21 cellular contexts compared by ENCODE assay signal in the genomic region with DNA sequence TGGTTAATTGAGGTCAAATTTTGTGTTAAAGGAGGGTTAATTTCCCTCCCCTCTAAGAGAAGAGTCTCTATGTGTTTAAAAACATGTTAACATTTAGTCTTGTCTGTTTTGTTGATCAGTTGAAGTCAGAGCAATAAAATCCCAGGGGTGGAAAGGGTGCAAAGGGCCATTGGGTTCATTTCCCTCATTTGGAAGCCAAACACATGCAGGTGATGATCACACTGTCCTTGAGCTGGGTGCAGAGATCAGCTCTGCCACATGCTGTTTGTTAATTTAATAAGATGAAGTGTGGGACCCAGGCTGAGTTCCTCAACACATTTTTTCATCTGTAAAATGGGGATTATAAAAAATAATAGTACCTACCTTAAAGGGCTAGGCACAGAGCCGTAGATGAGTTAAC.
DNase-seq lines count a peak whose midpoint lies in the region; ATAC-seq, FAIRE-seq and TF ChIP-seq lines count a peak whose summit lies in the region.
"Had no signal": no experiment of that assay in that cellular context is flagged by ENCODE, and none has a peak within 500 bp of the region (broad histone marks: within the 10 kb centered on the region; RNA-seq: fewer than 3 reads in every experiment).

No MANE protein-coding gene starts in this region.

- H2AFZ ChIP-seq in K562 (ENCODE audit: low read depth, low read length), result peak overlapping the region; percentile 65

- H3K4me1 ChIP-seq in HUES64 (ENCODE audit: insufficient read depth, low read length), result peaks cover 20% of the 10 kb centered on the region
- no peaks in the 10 kb centered on the region; a peak in 1 of 5 replicates for H3K4me1 ChIP-seq in K562 (replicated peaks in 1 of 2; ENCODE audit: control insufficient read depth in 2 of 2, insufficient read depth in 2 of 2, low read length in 2 of 2)
- peaks cover 0 to 35% (median 21%) of the 10 kb centered on the region in 4 donors for H3K4me1 ChIP-seq in liver (ENCODE audit: control insufficient read depth in 4 of 4, insufficient read depth in 4 of 4, low read length in 3 of 4)
- H3K4me1 ChIP-seq: right atrium auricular region had no signal

- BruUV-seq in K562 (replicated peaks; lab: Mats Ljungman, UMichigan), result no TSS peak

- H3K9me3 ChIP-seq in HUES64 (ENCODE audit: insufficient read depth, low read depth, low read length) (no peaks in the 10 kb centered on the region), K562 (replicated peaks; ENCODE audit: control insufficient read depth, insufficient read depth, low read depth, low read length) (no peaks in the 10 kb centered on the region), liver (ENCODE audit: control insufficient read depth in 4 of 4, low read length in 3 of 4) (no peaks in the 10 kb centered on the region)
- H3K9me3 ChIP-seq: HAP-1, right atrium auricular region had no signal

- FAIRE-seq in K562 (lab: Jason Lieb, UNC), result no peak
- FAIRE-seq: D721Med had no signal

- no peaks in the 10 kb centered on the region for H4K20me1 ChIP-seq in K562 (replicated peaks; ENCODE audit: control insufficient read depth, insufficient read depth, low read length)

- POLR2A ChIA-PET in K562 (lab: Yijun Ruan, JAX), result interaction anchor here (0.8 to 1.7 kb wide), 2 partner anchors 17 to 29 kb away, joined by 4 to 5 read pairs; no protein-coding TSS in a partner anchor

- H3K27ac ChIP-seq in HUES64 (ENCODE audit: low read depth, low read length) (peak overlapping the region; percentile 82), K562 (ENCODE audit: extremely low read depth, low read depth, low read length) (no peak overlapping the region), liver (ENCODE audit: low read depth in 1 of 2, low read length in 2 of 2) (peak overlapping the region; percentile 75 to 92)
- H3K27ac ChIP-seq: right atrium auricular region had no signal

- ATAC-seq in K562, result no peak
- no peak for ATAC-seq in HG02759 (IDR thresholded peaks at IDR 0.05; ENCODE audit: unreplicated experiment)
- ATAC-seq: PC-3 had no signal

- no peak for TF ChIP-seq POLR2A in K562 (conservative IDR thresholded peaks at IDR 0.05)

- TF ChIP-seq CTCF in K562 (IDR thresholded peaks at IDR 0.05 in 2 of 3, conservative IDR thresholded peaks at IDR 0.05 in 1 of 3; ENCODE audit: insufficient read depth in 2 of 3, low read depth in 1 of 3, low read length in 3 of 3) (no peak), liver (IDR thresholded peaks at IDR 0.05; ENCODE audit: low read depth, low read length, missing input control) (no peak), progenitor cell of endocrine pancreas (IDR thresholded peaks at IDR 0.05; ENCODE audit: unreplicated experiment) (no peak), HFFc6 (IDR thresholded peaks at IDR 0.05) (no peak)

- no peaks in the 10 kb centered on the region for H3K79me2 ChIP-seq in K562 (ENCODE audit: control insufficient read depth, insufficient read depth, low read length)

- peak overlapping the region; percentile 91 for H3K27ac Mint-ChIP-seq in progenitor cell of endocrine pancreas
- H3K27ac Mint-ChIP-seq in HFFc6, result no peak overlapping the region
- H3K27ac Mint-ChIP-seq: T-helper 1 cell treated with Interleukin-12 subunit alpha and Interleukin-12 subunit beta and Interleukin-4 antibody, amounts not matched to agents 30 μg/mL and 1 μg/mL, for 36 hours had no signal

- H3K4me3 ChIP-seq in HUES64 (ENCODE audit: low read length) (no peak overlapping the region), K562 (no peak overlapping the region), liver (ENCODE audit: low read depth in 1 of 3, low read length in 3 of 3) (no peak overlapping the region)
- H3K4me3 ChIP-seq: HAP-1, lung, right atrium auricular region had no signal

- H3K27me3 Mint-ChIP-seq in progenitor cell of endocrine pancreas, result no peaks in the 10 kb centered on the region
- no peaks in the 10 kb centered on the region for H3K27me3 Mint-ChIP-seq in HFFc6 (ENCODE audit: insufficient read depth)

- no peak for TF ChIP-seq EP300 in K562 (IDR thresholded peaks at IDR 0.05; ENCODE audit: low read length)

- H3K9me3 Mint-ChIP-seq in progenitor cell of endocrine pancreas (ENCODE audit: low read depth) (no peaks in the 10 kb centered on the region), HFFc6 (no peaks in the 10 kb centered on the region)
- H3K9me3 Mint-ChIP-seq: T-helper 1 cell treated with Interleukin-12 subunit alpha and Interleukin-12 subunit beta and Interleukin-4 antibody, amounts not matched to agents 30 μg/mL and 1 μg/mL, for 36 hours had no signal

- H3K36me3 ChIP-seq in HUES64 (ENCODE audit: insufficient read depth, low read length) (no peaks in the 10 kb centered on the region), K562 (ENCODE audit: control insufficient read depth, insufficient read depth, low read length) (no peaks in the 10 kb centered on the region), liver (ENCODE audit: control insufficient read depth in 4 of 4, insufficient read depth in 3 of 4, low read depth in 1 of 4, low read length in 3 of 4) (no peaks in the 10 kb centered on the region)
- H3K36me3 ChIP-seq: HAP-1, right atrium auricular region had no signal

- intact Hi-C loops in K562 (cut with micrococcal nuclease), result no loop called here

- WGBS in HUES64, result 88% methylated on average over 1 of the region's 1 CpG
- WGBS in K562 (ENCODE audit: insufficient coverage, low coverage, missing lambda C conversion rate), result 77% methylated on average over 1 of the region's 1 CpG
- 87% methylated on average over 1 of the region's 1 CpG for WGBS in liver

- H3K4me1 Mint-ChIP-seq in progenitor cell of endocrine pancreas (ENCODE audit: low read depth), result peaks cover 12% of the 10 kb centered on the region
- peaks cover 32% of the 10 kb centered on the region for H3K4me1 Mint-ChIP-seq in HFFc6 (ENCODE audit: low read depth)

- DNase-seq in K562 (ENCODE audit: extremely low read depth in 1 of 4, low spot score in 3 of 4), result no peak
- no peak for DNase-seq in progenitor cell of endocrine pancreas (ENCODE audit: low spot score, unreplicated experiment)
- no peak for DNase-seq in stimulated activated CD4-positive, alpha-beta T cell treated with anti-CD3 and anti-CD28 coated beads, Interleukin-4, amount 100 ng/mL, for 1 hour
- DNase-seq in HFFc6, result no peak
- DNase-seq: activated CD4-positive, alpha-beta T cell treated with anti-CD3 and anti-CD28 coated beads for 48 hours; activated naive CD4-positive, alpha-beta T cell treated with anti-CD3 and anti-CD28 coated beads, Interleukin-2, amount 50 U/mL, for 16 hours; C1 segment of cervical spinal cord; erythroblast; NCI-H1105; NCI-H2081; NCI-H446; SHP77 had no signal

- in situ Hi-C loops in K562 (cut with MboI), result no loop called here

- H3K27me3 ChIP-seq in HUES64 (ENCODE audit: insufficient read depth, low read length) (no peaks in the 10 kb centered on the region), K562 (ENCODE audit: control insufficient read depth in 2 of 2, insufficient read depth in 2 of 2, low read length in 2 of 2) (no peaks in the 10 kb centered on the region), liver (ENCODE audit: control insufficient read depth in 4 of 4, insufficient read depth in 4 of 4, low read length in 3 of 4) (no peaks in the 10 kb centered on the region)
- H3K27me3 ChIP-seq: right atrium auricular region had no signal

- no peaks in the 10 kb centered on the region for H3K9me1 ChIP-seq in K562 (ENCODE audit: control insufficient read depth, insufficient read depth, low read length)

- CTCF ChIA-PET in K562 (lab: Yijun Ruan, JAX; ENCODE audit: low intra/inter-chr PET ratio), result no interaction called here

- H3K36me3 Mint-ChIP-seq in progenitor cell of endocrine pancreas (ENCODE audit: insufficient read depth) (no peaks in the 10 kb centered on the region), HFFc6 (ENCODE audit: low read depth) (no peaks in the 10 kb centered on the region)

- no peak overlapping the region for H3K4me2 ChIP-seq in K562 (ENCODE audit: insufficient read depth, low read length)

- H3K4me3 Mint-ChIP-seq in progenitor cell of endocrine pancreas (ENCODE audit: low read depth) (no peak overlapping the region), HFFc6 (no peak overlapping the region)
- H3K4me3 Mint-ChIP-seq: T-helper 1 cell treated with Interleukin-12 subunit alpha and Interleukin-12 subunit beta and Interleukin-4 antibody, amounts not matched to agents 30 μg/mL and 1 μg/mL, for 36 hours had no signal

- TF ChIP-seq RAD21 in K562 (CRISPR knock-in tag; conservative IDR thresholded peaks at IDR 0.05 in 1 of 2, IDR thresholded peaks at IDR 0.05 in 1 of 2) (no peak), liver (IDR thresholded peaks at IDR 0.05) (peak in 1 of 2 donors; percentile 10)

- H3K9ac ChIP-seq in HUES64 (ENCODE audit: low read depth, low read length) (peak overlapping the region; percentile 42; the same call in 1 of the 2 replicates), K562 (ENCODE audit: insufficient read depth in 1 of 2, low read depth in 2 of 2, low read length in 2 of 2) (no peak overlapping the region), liver (ENCODE audit: low read depth in 1 of 2, low read length in 2 of 2) (no peak overlapping the region)

TF ChIP-seq in K562, 482 proteins besides CTCF, POLR2A, EP300 and RAD21 (continues in another document):
- no peak for TF ChIP-seq SRSF7 (optimal IDR thresholded peaks at IDR 0.05; ENCODE audit: low read depth, low read length)
- TF ChIP-seq ZNF583 (CRISPR knock-in tag; IDR thresholded peaks at IDR 0.05), result no peak

TF ChIP-seq in liver, 16 proteins besides CTCF, POLR2A, EP300 and RAD21 (continues in another document):
- no peak for TF ChIP-seq FOXA1 (IDR thresholded peaks at IDR 0.05)
- no peak for TF ChIP-seq ZBTB33 (IDR thresholded peaks at IDR 0.05)
- TF ChIP-seq HNF4G (IDR thresholded peaks at IDR 0.05), result peak; percentile 36
- peak; percentile 47 for TF ChIP-seq SP1 (IDR thresholded peaks at IDR 0.05)
- TF ChIP-seq YY1 (IDR thresholded peaks at IDR 0.05), result peak; percentile 10
